1 cellular context compared by ENCODE assay signal in genomic region chr4:172851534-172851933, GRCh38.
TF ChIP-seq lines count a peak whose summit lies in the region.

No MANE protein-coding gene starts in this region.

TF ChIP-seq in SK-N-SH treated with all-trans-retinoic acid at 6 μM for 48 hours, 23 proteins besides CTCF, POLR2A, EP300 and RAD21 (continued from another document):
- no peak for TF ChIP-seq ESRRG (CRISPR knock-in tag; IDR thresholded peaks at IDR 0.05)
- TF ChIP-seq TCF4 (CRISPR knock-in tag; IDR thresholded peaks at IDR 0.05; ENCODE audit: borderline replicate concordance), result no peak
- no peak for TF ChIP-seq OSR1 (CRISPR knock-in tag; IDR thresholded peaks at IDR 0.05)
- no peak for TF ChIP-seq ARNTL (CRISPR knock-in tag; IDR thresholded peaks at IDR 0.05; ENCODE audit: borderline replicate concordance, low read depth)
- no peak for TF ChIP-seq BACH2 (CRISPR knock-in tag; IDR thresholded peaks at IDR 0.05; ENCODE audit: borderline replicate concordance)
- TF ChIP-seq ZFP30 (CRISPR knock-in tag; IDR thresholded peaks at IDR 0.05), result no peak
- TF ChIP-seq, protein P1, sequence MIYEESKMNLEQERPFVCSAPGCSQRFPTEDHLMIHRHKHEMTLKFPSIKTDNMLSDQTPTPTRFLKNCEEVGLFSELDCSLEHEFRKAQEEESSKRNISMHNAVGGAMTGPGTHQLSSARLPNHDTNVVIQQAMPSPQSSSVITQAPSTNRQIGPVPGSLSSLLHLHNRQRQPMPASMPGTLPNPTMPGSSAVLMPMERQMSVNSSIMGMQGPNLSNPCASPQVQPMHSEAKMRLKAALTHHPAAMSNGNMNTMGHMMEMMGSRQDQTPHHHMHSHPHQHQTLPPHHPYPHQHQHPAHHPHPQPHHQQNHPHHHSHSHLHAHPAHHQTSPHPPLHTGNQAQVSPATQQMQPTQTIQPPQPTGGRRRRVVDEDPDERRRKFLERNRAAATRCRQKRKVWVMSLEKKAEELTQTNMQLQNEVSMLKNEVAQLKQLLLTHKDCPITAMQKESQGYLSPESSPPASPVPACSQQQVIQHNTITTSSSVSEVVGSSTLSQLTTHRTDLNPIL (CRISPR knock-in tag; IDR thresholded peaks at IDR 0.05; ENCODE audit: low read depth), result no peak
- no peak for TF ChIP-seq ZNF8 (CRISPR knock-in tag; IDR thresholded peaks at IDR 0.05)
